In the genomic region with DNA sequence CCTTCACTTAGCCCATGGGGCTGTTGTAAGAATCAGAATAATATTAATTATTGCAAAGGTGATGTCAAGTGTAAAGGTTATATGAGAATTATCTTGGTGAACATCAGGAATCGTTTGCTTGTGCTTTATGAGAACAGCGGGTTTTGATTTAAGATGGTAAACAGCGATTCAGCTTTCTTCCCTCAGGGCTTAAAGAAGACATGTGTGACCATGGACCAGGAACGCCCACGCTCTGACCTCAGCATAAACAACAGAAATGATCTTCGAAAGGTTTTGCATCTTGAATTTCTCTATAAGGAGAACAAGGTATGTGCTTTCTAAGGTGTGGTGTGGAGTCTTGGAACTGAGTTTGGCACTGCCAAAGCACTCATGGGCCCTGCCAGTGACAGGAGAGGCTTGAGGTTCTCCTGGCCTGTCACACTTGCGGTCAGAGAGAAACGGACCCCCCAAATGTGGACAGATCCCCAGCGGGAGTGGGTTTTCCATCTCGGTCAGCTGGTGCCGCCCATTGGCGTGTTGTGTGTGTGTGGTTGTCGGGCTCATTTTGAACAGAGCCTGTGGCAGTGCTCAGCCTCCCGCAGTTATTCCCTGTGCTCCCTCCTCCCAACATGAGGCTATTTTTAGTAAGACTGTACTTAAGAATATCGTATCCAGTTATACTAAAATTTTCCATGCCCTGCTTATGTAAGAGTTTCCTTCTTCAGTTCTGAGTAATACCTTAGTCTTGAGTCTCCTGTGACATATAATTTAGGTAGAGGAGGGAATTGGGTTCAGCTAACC, we compare ENCODE assay signal across 17 cellular contexts. TPM values are rescaled to one million over a fixed set of nuclear protein-coding genes. Genes with fewer than 3 reads are reported as not detected.
A peak's percentile ranks its signal among the peaks of the same experiment; 100 is the strongest.
DNase-seq lines count a peak whose midpoint lies in the region; ATAC-seq and TF ChIP-seq lines count a peak whose summit lies in the region.
"Had no signal": no experiment of that assay in that cellular context is flagged by ENCODE, and none has a peak within 500 bp of the region (broad histone marks: within the 10 kb centered on the region; RNA-seq: fewer than 3 reads in every experiment).

No MANE protein-coding gene starts in this region.

- H3K4me3 Mint-ChIP-seq in osteocyte (ENCODE audit: unreplicated experiment), result no peak overlapping the region
- H3K4me3 Mint-ChIP-seq: GM23338; naive thymus-derived CD4-positive, alpha-beta T cell had no signal

- peaks cover 0 to 37% (median 23%) of the 10 kb centered on the region in 9 donors for H3K36me3 ChIP-seq in heart left ventricle
- no peaks in the 10 kb centered on the region for H3K36me3 ChIP-seq in aorta (ENCODE audit: control insufficient read depth in 1 of 2, insufficient read depth in 2 of 2, low read length in 1 of 2)

- DNase-seq in Right ventricle myocardium inferior (ENCODE audit: missing footprints), result no peak
- no peak for DNase-seq in cardiac septum (ENCODE audit: low spot score)
- peak in 4 of 5 donors; percentile 42 to 65 (median 52) for DNase-seq in heart left ventricle
- DNase-seq in osteocyte (ENCODE audit: extremely low spot score, unreplicated experiment), result no peak
- peak; percentile 67 to 79 for DNase-seq in aorta
- no peak for DNase-seq in HT-29 (ENCODE audit: low spot score)
- DNase-seq in NCI-H524 treated with DMSO at 0.1 percent for 48 hours (lab: John Stamatoyannopoulos, UW), result no peak
- DNase-seq: activated T-cell treated with anti-CD3 and anti-CD28 coated beads, Interleukin-2, amount 50 U/mL, for 48 hours; Caco-2; naive thymus-derived CD4-positive, alpha-beta T cell; NCI-H1105 treated with DMSO at 0.1 percent for 48 hours; NCI-H510A treated with DMSO at 0.1 percent for 48 hours; stimulated activated naive CD8-positive, alpha-beta T cell treated with anti-CD3 and anti-CD28 coated beads, Interleukin-15, Interleukin-2, amounts not matched to agents 100 U/mL and 50 U/mL, for 24 hours; T-helper 1 cell had no signal

- peaks cover 0 to 39% (median 12%) of the 10 kb centered on the region in 12 donors for H3K4me1 ChIP-seq in heart left ventricle
- peaks cover 0 to 5% of the 10 kb centered on the region in 2 donors for H3K4me1 ChIP-seq in aorta (ENCODE audit: control insufficient read depth in 1 of 2, insufficient read depth in 2 of 2, low read length in 2 of 2)
- H3K4me1 ChIP-seq: Caco-2 had no signal

- no peak for TF ChIP-seq POLR2A in heart left ventricle (IDR thresholded peaks at IDR 0.05)

- no peaks in the 10 kb centered on the region for H3K9me3 ChIP-seq in heart left ventricle
- H3K9me3 ChIP-seq in aorta (ENCODE audit: control insufficient read depth, low read length), result no peaks in the 10 kb centered on the region
- H3K9me3 ChIP-seq: Caco-2 had no signal

- H3K4me3 ChIP-seq in heart left ventricle (peak overlapping the region in 2 of 12 donors; percentile 5 to 11), aorta (ENCODE audit: low read length in 2 of 2) (no peak overlapping the region)
- H3K4me3 ChIP-seq: GM23338 had no signal

- H3K27ac ChIP-seq in heart left ventricle (peak overlapping the region in 11 of 12 donors; percentile 19 to 86 (median 69)), aorta (ENCODE audit: low read depth in 1 of 2, low read length in 2 of 2) (peak overlapping the region; percentile 69 to 79)

- TF ChIP-seq CTCF in heart left ventricle (IDR thresholded peaks at IDR 0.05) (no peak), osteocyte (IDR thresholded peaks at IDR 0.05) (no peak)

- WGBS in heart left ventricle, 4 donors, result 56 to 64% (median 58%) methylated on average over 14 to 15 of the region's 15 CpGs
- 30 to 32% methylated on average over 15 of the region's 15 CpGs for WGBS in aorta, 2 donors

- ATAC-seq in Right ventricle myocardium inferior, result peak; percentile 61
- ATAC-seq in heart left ventricle, result peak; percentile 61 to 89 (median 84)
- ATAC-seq in aorta (ENCODE audit: low FRiP score), result peak; percentile 79
- no peak for ATAC-seq in GM21576 (IDR thresholded peaks at IDR 0.05; ENCODE audit: unreplicated experiment)
- ATAC-seq: GM23338; naive thymus-derived CD4-positive, alpha-beta T cell; stimulated activated naive CD8-positive, alpha-beta T cell treated with anti-CD3 and anti-CD28 coated beads, Interleukin-15, Interleukin-2, amounts not matched to agents 100 U/mL and 50 U/mL, for 24 hours had no signal

- H3K27ac Mint-ChIP-seq in osteocyte (ENCODE audit: unreplicated experiment), result peak overlapping the region; percentile 31
- H3K27ac Mint-ChIP-seq: GM23338; naive thymus-derived CD4-positive, alpha-beta T cell had no signal

- H3K4me1 Mint-ChIP-seq in osteocyte (ENCODE audit: unreplicated experiment), result peaks cover 12% of the 10 kb centered on the region
- H3K4me1 Mint-ChIP-seq: GM23338; naive thymus-derived CD4-positive, alpha-beta T cell had no signal

- H3K27me3 ChIP-seq in heart left ventricle (no peaks in the 10 kb centered on the region), aorta (ENCODE audit: control insufficient read depth in 1 of 2, insufficient read depth in 2 of 2, low read length in 1 of 2) (no peaks in the 10 kb centered on the region)

- intact Hi-C loops in Right ventricle myocardium inferior (cut with DNase I), result no loop called here
- intact Hi-C loops in cardiac septum (cut with DNase I), result no loop called here
- intact Hi-C loops in heart left ventricle (cut with DNase I), result loop anchor here in 2 of 10 donors (1.0 to 5.0 kb wide), 2 partner anchors 14 to 36 kb away; no protein-coding TSS in a partner anchor
- intact Hi-C loops in aorta (cut with DNase I), result no loop called here

- no peaks in the 10 kb centered on the region for H3K27me3 Mint-ChIP-seq in osteocyte (ENCODE audit: unreplicated experiment)
- H3K27me3 Mint-ChIP-seq: naive thymus-derived CD4-positive, alpha-beta T cell had no signal

- peaks cover 16% of the 10 kb centered on the region for H3K36me3 Mint-ChIP-seq in osteocyte (ENCODE audit: unreplicated experiment)

- H3K9me3 Mint-ChIP-seq in osteocyte (ENCODE audit: unreplicated experiment), result no peaks in the 10 kb centered on the region
- H3K9me3 Mint-ChIP-seq: GM23338; naive thymus-derived CD4-positive, alpha-beta T cell had no signal

RNA-seq across cellular contexts. Expression of a gene that starts 7.2 kb away (rescaled TPM):
- total RNA-seq in Right ventricle myocardium inferior (3.5 TPM), cardiac septum (2.1 TPM), heart left ventricle (1 to 10 TPM; 2.4 to 6.0 (median 3.1) TPM), osteocyte (4.4 and 5.3 TPM in 2 replicates), aorta (10 to 100 TPM; 20.2 to 22.2 TPM)
- polyA plus RNA-seq in heart left ventricle (1 to 10 TPM; 1.3 to 2.4 TPM), aorta (10 to 100 TPM in 1 of 2 donors, 1 to 10 TPM in 1; 3.1 to 26.1 TPM)
- 3.5 TPM in 2 replicates for total RNA-seq in HT-29 (2014; rRNA removed; shearing (Covaris generic))

RNA-seq across cellular contexts. Expression of a gene that starts 26.5 kb away (rescaled TPM):
- total RNA-seq in Right ventricle myocardium inferior, result 48.1 TPM
- 17.3 TPM for total RNA-seq in cardiac septum
- total RNA-seq in heart left ventricle, result 10 to 100 TPM; 11.7 to 88.1 (median 29.6) TPM
- 10 to 100 TPM; 15.7 to 27.9 TPM for polyA plus RNA-seq in heart left ventricle
- total RNA-seq in osteocyte, result 1.5 and 2.0 TPM in 2 replicates
- 100 to 1,000 TPM in 1 of 2 donors, 10 to 100 TPM in 1; 83.0 to 131 TPM for total RNA-seq in aorta
- 100 to 1,000 TPM in 1 of 2 donors, 10 to 100 TPM in 1; 76.7 to 105 TPM for polyA plus RNA-seq in aorta
- not detected in 2 replicates for total RNA-seq in HT-29 (2014; rRNA removed; shearing (Covaris generic))
- total RNA-seq: kidney epithelial cell had no signal

Comparison
In these comparisons a context has a peak if more than half of its experiments do, and no peak if none do; other contexts are left out.
1. DNase-seq: peak in heart left ventricle (4 of 5) and aorta (2 of 2); none in Right ventricle myocardium inferior (single experiment), cardiac septum (single experiment), osteocyte (single experiment), HT-29 (single experiment) and NCI-H524 treated with DMSO at 0.1 percent for 48 hours (single experiment).